ENCODE assay signal across 1 cellular context in the genomic region with DNA sequence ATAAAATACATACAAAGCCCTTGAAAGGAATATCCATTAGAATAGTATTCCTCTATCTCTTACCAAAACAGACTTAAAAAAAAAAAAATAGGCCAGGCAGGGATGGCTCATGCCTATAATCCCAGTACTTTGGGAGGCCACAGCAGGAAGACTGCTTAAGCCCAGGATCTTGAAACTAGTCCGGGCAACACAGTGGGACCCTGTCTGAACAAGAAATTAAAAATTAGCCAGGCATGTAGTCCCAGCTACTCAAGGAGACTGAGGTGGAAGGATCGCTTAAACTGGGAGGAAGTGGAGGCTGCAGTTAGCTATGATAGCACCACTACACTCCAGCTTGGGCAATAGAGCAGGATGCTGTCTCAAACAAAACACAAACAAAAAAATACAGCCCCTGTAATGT.
TF ChIP-seq lines count a peak whose summit lies in the region.

No MANE protein-coding gene starts in this region.

TF ChIP-seq in GM23338, 12 proteins besides CTCF, POLR2A, EP300 and RAD21:
- TF ChIP-seq, protein P1, sequence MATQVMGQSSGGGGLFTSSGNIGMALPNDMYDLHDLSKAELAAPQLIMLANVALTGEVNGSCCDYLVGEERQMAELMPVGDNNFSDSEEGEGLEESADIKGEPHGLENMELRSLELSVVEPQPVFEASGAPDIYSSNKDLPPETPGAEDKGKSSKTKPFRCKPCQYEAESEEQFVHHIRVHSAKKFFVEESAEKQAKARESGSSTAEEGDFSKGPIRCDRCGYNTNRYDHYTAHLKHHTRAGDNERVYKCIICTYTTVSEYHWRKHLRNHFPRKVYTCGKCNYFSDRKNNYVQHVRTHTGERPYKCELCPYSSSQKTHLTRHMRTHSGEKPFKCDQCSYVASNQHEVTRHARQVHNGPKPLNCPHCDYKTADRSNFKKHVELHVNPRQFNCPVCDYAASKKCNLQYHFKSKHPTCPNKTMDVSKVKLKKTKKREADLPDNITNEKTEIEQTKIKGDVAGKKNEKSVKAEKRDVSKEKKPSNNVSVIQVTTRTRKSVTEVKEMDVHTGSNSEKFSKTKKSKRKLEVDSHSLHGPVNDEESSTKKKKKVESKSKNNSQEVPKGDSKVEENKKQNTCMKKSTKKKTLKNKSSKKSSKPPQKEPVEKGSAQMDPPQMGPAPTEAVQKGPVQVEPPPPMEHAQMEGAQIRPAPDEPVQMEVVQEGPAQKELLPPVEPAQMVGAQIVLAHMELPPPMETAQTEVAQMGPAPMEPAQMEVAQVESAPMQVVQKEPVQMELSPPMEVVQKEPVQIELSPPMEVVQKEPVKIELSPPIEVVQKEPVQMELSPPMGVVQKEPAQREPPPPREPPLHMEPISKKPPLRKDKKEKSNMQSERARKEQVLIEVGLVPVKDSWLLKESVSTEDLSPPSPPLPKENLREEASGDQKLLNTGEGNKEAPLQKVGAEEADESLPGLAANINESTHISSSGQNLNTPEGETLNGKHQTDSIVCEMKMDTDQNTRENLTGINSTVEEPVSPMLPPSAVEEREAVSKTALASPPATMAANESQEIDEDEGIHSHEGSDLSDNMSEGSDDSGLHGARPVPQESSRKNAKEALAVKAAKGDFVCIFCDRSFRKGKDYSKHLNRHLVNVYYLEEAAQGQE (IDR thresholded peaks at IDR 0.05; ENCODE audit: unreplicated experiment) = no peak
- no peak for TF ChIP-seq ZNF331 (CRISPR knock-in tag; IDR thresholded peaks at IDR 0.05; ENCODE audit: low read depth)
- no peak for TF ChIP-seq STAT1 (IDR thresholded peaks at IDR 0.05; ENCODE audit: unreplicated experiment)
- TF ChIP-seq JUNB (IDR thresholded peaks at IDR 0.05; ENCODE audit: unreplicated experiment) = no peak
- no peak for TF ChIP-seq CREB1 (CRISPR knock-in tag; IDR thresholded peaks at IDR 0.05; ENCODE audit: low read depth)
- no peak for TF ChIP-seq NANOG (IDR thresholded peaks at IDR 0.05; ENCODE audit: borderline replicate concordance)
- TF ChIP-seq, protein P2, sequence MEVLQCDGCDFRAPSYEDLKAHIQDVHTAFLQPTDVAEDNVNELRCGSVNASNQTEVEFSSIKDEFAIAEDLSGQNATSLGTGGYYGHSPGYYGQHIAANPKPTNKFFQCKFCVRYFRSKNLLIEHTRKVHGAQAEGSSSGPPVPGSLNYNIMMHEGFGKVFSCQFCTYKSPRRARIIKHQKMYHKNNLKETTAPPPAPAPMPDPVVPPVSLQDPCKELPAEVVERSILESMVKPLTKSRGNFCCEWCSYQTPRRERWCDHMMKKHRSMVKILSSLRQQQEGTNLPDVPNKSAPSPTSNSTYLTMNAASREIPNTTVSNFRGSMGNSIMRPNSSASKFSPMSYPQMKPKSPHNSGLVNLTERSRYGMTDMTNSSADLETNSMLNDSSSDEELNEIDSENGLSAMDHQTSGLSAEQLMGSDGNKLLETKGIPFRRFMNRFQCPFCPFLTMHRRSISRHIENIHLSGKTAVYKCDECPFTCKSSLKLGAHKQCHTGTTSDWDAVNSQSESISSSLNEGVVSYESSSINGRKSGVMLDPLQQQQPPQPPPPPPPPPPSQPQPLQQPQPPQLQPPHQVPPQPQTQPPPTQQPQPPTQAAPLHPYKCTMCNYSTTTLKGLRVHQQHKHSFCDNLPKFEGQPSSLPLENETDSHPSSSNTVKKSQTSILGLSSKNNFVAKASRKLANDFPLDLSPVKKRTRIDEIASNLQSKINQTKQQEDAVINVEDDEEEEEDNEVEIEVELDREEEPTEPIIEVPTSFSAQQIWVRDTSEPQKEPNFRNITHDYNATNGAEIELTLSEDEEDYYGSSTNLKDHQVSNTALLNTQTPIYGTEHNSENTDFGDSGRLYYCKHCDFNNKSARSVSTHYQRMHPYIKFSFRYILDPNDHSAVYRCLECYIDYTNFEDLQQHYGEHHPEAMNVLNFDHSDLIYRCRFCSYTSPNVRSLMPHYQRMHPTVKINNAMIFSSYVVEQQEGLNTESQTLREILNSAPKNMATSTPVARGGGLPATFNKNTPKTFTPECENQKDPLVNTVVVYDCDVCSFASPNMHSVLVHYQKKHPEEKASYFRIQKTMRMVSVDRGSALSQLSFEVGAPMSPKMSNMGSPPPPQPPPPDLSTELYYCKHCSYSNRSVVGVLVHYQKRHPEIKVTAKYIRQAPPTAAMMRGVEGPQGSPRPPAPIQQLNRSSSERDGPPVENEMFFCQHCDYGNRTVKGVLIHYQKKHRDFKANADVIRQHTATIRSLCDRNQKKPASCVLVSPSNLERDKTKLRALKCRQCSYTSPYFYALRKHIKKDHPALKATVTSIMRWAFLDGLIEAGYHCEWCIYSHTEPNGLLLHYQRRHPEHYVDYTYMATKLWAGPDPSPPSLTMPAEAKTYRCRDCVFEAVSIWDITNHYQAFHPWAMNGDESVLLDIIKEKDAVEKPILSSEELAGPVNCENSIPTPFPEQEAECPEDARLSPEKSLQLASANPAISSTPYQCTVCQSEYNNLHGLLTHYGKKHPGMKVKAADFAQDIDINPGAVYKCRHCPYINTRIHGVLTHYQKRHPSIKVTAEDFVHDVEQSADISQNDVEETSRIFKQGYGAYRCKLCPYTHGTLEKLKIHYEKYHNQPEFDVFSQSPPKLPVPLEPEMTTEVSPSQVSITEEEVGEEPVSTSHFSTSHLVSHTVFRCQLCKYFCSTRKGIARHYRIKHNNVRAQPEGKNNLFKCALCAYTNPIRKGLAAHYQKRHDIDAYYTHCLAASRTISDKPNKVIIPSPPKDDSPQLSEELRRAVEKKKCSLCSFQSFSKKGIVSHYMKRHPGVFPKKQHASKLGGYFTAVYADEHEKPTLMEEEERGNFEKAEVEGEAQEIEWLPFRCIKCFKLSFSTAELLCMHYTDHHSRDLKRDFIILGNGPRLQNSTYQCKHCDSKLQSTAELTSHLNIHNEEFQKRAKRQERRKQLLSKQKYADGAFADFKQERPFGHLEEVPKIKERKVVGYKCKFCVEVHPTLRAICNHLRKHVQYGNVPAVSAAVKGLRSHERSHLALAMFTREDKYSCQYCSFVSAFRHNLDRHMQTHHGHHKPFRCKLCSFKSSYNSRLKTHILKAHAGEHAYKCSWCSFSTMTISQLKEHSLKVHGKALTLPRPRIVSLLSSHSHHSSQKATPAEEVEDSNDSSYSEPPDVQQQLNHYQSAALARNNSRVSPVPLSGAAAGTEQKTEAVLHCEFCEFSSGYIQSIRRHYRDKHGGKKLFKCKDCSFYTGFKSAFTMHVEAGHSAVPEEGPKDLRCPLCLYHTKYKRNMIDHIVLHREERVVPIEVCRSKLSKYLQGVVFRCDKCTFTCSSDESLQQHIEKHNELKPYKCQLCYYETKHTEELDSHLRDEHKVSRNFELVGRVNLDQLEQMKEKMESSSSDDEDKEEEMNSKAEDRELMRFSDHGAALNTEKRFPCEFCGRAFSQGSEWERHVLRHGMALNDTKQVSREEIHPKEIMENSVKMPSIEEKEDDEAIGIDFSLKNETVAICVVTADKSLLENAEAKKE (CRISPR knock-in tag; IDR thresholded peaks at IDR 0.05) = no peak
- no peak for TF ChIP-seq ZNF114 (CRISPR knock-in tag; IDR thresholded peaks at IDR 0.05)
- TF ChIP-seq, protein P3, sequence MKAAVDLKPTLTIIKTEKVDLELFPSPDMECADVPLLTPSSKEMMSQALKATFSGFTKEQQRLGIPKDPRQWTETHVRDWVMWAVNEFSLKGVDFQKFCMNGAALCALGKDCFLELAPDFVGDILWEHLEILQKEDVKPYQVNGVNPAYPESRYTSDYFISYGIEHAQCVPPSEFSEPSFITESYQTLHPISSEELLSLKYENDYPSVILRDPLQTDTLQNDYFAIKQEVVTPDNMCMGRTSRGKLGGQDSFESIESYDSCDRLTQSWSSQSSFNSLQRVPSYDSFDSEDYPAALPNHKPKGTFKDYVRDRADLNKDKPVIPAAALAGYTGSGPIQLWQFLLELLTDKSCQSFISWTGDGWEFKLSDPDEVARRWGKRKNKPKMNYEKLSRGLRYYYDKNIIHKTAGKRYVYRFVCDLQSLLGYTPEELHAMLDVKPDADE (IDR thresholded peaks at IDR 0.05) = no peak
- no peak for TF ChIP-seq POLR2AphosphoS5 (IDR thresholded peaks at IDR 0.05; ENCODE audit: low read depth)
- TF ChIP-seq EZH2 (IDR thresholded peaks at IDR 0.05; ENCODE audit: low read depth, unreplicated experiment) = no peak
- no peak for TF ChIP-seq EZH2phosphoT487 (IDR thresholded peaks at IDR 0.05; ENCODE audit: unreplicated experiment)
